Comparison of ENCODE assay signal across 23 cellular contexts in genomic region chr1:43570307-43570706, GRCh38. TPM values are rescaled to one million over a fixed set of nuclear protein-coding genes. Genes with fewer than 3 reads are reported as not detected.
DNase-seq lines count a peak whose midpoint lies in the region; ATAC-seq, FAIRE-seq and TF ChIP-seq lines count a peak whose summit lies in the region.
"Had no signal": no experiment of that assay in that cellular context is flagged by ENCODE, and none has a peak within 500 bp of the region (broad histone marks: within the 10 kb centered on the region; RNA-seq: fewer than 3 reads in every experiment).

No MANE protein-coding gene starts in this region.

- no peak overlapping the region for H2AK5ac ChIP-seq in trophoblast cell (ENCODE audit: low read length)

- TF ChIP-seq CTCF in SK-N-SH (IDR thresholded peaks at IDR 0.05) = no peak
- no peak for TF ChIP-seq CTCF in brain (conservative IDR thresholded peaks at IDR 0.05)
- TF ChIP-seq CTCF in nephron (IDR thresholded peaks at IDR 0.05; ENCODE audit: unreplicated experiment in 3 of 3) = no peak
- TF ChIP-seq CTCF in A673 (conservative IDR thresholded peaks at IDR 0.05; ENCODE audit: low read depth, low read length) = no peak

- no peak overlapping the region for H4K8ac ChIP-seq in trophoblast cell (ENCODE audit: low read depth, low read length)

- H2BK120ac ChIP-seq in trophoblast cell (ENCODE audit: insufficient read depth, low read length, poor library complexity) = no peak overlapping the region

- H3K36me3 Mint-ChIP-seq in brain (peaks cover 39% of the 10 kb centered on the region), nephron (ENCODE audit: low read depth) (peaks cover 21% of the 10 kb centered on the region)
- H3K36me3 Mint-ChIP-seq: CD4-positive, alpha-beta memory T cell had no signal

- no peaks in the 10 kb centered on the region for H3K27me3 Mint-ChIP-seq in brain
- H3K27me3 Mint-ChIP-seq in nephron (ENCODE audit: low read depth) = peaks cover 5% of the 10 kb centered on the region

- no peak overlapping the region; a peak in 1 of 4 replicates for H3K27ac ChIP-seq in SK-N-SH (ENCODE audit: low read depth in 2 of 2, low read length in 1 of 2)
- no peak overlapping the region for H3K27ac ChIP-seq in trophoblast cell (ENCODE audit: low read depth, low read length)
- no peak overlapping the region for H3K27ac ChIP-seq in A673 (ENCODE audit: low read depth, low read length, poor library complexity, severe bottlenecking)
- H3K27ac ChIP-seq: 22Rv1 had no signal

- TF ChIP-seq EP300 in SK-N-SH (IDR thresholded peaks at IDR 0.05; ENCODE audit: borderline replicate concordance in 1 of 2, low read depth in 1 of 2, low read length in 1 of 2) = no peak

- H3K79me2 ChIP-seq in SK-N-SH (ENCODE audit: insufficient read depth) = peaks cover 7% of the 10 kb centered on the region; the same call in 1 of the 2 replicates
- H3K79me2 ChIP-seq in trophoblast cell (ENCODE audit: control insufficient read depth, insufficient read depth, low read length, poor library complexity) = peaks cover 3% of the 10 kb centered on the region

- H3K9ac ChIP-seq in SK-N-SH = no peak overlapping the region
- no peak overlapping the region for H3K9ac ChIP-seq in trophoblast cell (ENCODE audit: low read length)

- H4K91ac ChIP-seq in trophoblast cell (ENCODE audit: low read depth, low read length) = no peak overlapping the region

- H3K9me3 Mint-ChIP-seq in brain = no peaks in the 10 kb centered on the region
- no peaks in the 10 kb centered on the region for H3K9me3 Mint-ChIP-seq in nephron
- H3K9me3 Mint-ChIP-seq: CD4-positive, alpha-beta memory T cell; HFFc6 had no signal

- no peaks in the 10 kb centered on the region for H3K9me2 ChIP-seq in SK-N-SH

- H3K9me3 ChIP-seq in SK-N-SH = no peaks in the 10 kb centered on the region
- no peaks in the 10 kb centered on the region for H3K9me3 ChIP-seq in trophoblast cell (ENCODE audit: insufficient read depth, low read depth, low read length)
- no peaks in the 10 kb centered on the region for H3K9me3 ChIP-seq in A673 (ENCODE audit: low read depth, low read length, poor library complexity, severe bottlenecking)
- H3K9me3 ChIP-seq: BE2C, HAP-1 had no signal

- no peaks in the 10 kb centered on the region for H3K27me3 ChIP-seq in SK-N-SH (ENCODE audit: insufficient read depth)
- no peaks in the 10 kb centered on the region for H3K27me3 ChIP-seq in trophoblast cell (ENCODE audit: insufficient read depth, low read length)
- H3K27me3 ChIP-seq in A673 (replicated peaks; ENCODE audit: insufficient read depth, low read depth, low read length, poor library complexity) = no peaks in the 10 kb centered on the region
- H3K27me3 ChIP-seq: BE2C had no signal

- POLR2A ChIA-PET in SK-N-SH (lab: Yijun Ruan, JAX) = no interaction called here
- POLR2A ChIA-PET in A673 (lab: Charles Lee; ENCODE audit: low non-redundant PET) = no interaction called here

- H3K18ac ChIP-seq in trophoblast cell (ENCODE audit: low read length) = no peak overlapping the region

- H3K4me1 Mint-ChIP-seq in brain (peaks cover 73% of the 10 kb centered on the region), nephron (peaks cover 32% of the 10 kb centered on the region)

- H3F3A ChIP-seq in SK-N-SH (replicated peaks; ENCODE audit: insufficient read depth) = no peaks in the 10 kb centered on the region

- DNase-seq in SK-N-SH (peak; percentile 50), urothelium cell line (ENCODE audit: low spot score) (no peak), trophoblast cell (no peak), A673 (ENCODE audit: low spot score) (no peak)
- DNase-seq in activated CD4-positive, alpha-beta T cell treated with anti-CD3 and anti-CD28 coated beads for 48 hours = no peak
- DNase-seq: ACHN, AML-193, BE2C, COR-L47, DMS153, DND-41, GOT3, HFFc6 had no signal

- no peak for TF ChIP-seq RAD21 in SK-N-SH (IDR thresholded peaks at IDR 0.05; ENCODE audit: low read length)

- H4K12ac ChIP-seq in trophoblast cell (ENCODE audit: low read depth, low read length) = no peak overlapping the region

- WGBS in SK-N-SH (ENCODE audit: low lambda C conversion rate) = 64% methylated on average over 5 of the region's 6 CpGs
- WGBS in trophoblast cell (ENCODE audit: extremely low coverage, insufficient coverage, insufficient read length) = no CpG with 5 or more reads among the region's 6 CpGs

- no peak overlapping the region for H2BK12ac ChIP-seq in trophoblast cell (ENCODE audit: low read length)

- H3K4ac ChIP-seq in trophoblast cell (ENCODE audit: low read depth, low read length) = no peak overlapping the region

- no peak overlapping the region for H2BK5ac ChIP-seq in trophoblast cell (ENCODE audit: low read depth, low read length, poor library complexity)

- CTCF ChIA-PET in SK-N-SH (lab: Yijun Ruan, JAX) (interaction anchor here (1.3 to 1.4 kb wide), 4 partner anchors 12 to 477 kb away, joined by 3 to 4 read pairs (median 3); no protein-coding TSS in a partner anchor), A673 (lab: Charles Lee) (no interaction called here)

- H3K4me3 Mint-ChIP-seq in brain = peak overlapping the region in 1 of 5 experiments; percentile 10
- H3K4me3 Mint-ChIP-seq in nephron = no peak overlapping the region
- H3K4me3 Mint-ChIP-seq: CD4-positive, alpha-beta memory T cell; HFFc6 had no signal

- H3K23ac ChIP-seq in trophoblast cell (ENCODE audit: low read length) = no peak overlapping the region

- intact Hi-C loops in A673 (cut with micrococcal nuclease; ENCODE audit: unreplicated experiment) = no loop called here

- H2AFZ ChIP-seq in SK-N-SH (ENCODE audit: low read depth) (no peak overlapping the region), trophoblast cell (ENCODE audit: insufficient read depth, low read length, poor library complexity) (no peak overlapping the region)

- no TSS peak for BruUV-seq in A673 (replicated peaks; lab: Mats Ljungman, UMichigan)

- H4K20me1 ChIP-seq in SK-N-SH (ENCODE audit: insufficient read depth) = no peaks in the 10 kb centered on the region

- H3K36me3 ChIP-seq in SK-N-SH (replicated peaks in 1 of 2; ENCODE audit: control insufficient read depth in 1 of 2, insufficient read depth in 2 of 2, low read length in 1 of 2) (peaks cover 3 to 14% of the 10 kb centered on the region in 2 experiments), trophoblast cell (ENCODE audit: control insufficient read depth in 1 of 2, insufficient read depth in 2 of 2, low read length in 2 of 2) (peaks cover 75 to 81% of the 10 kb centered on the region in 2 experiments), A673 (ENCODE audit: insufficient read depth, low read length, poor library complexity, severe bottlenecking) (peaks cover 24% of the 10 kb centered on the region)
- H3K36me3 ChIP-seq: BE2C had no signal

- H3K4me1 ChIP-seq in SK-N-SH (ENCODE audit: control insufficient read depth in 1 of 2, insufficient read depth in 2 of 2, low read depth in 1 of 2, low read length in 1 of 2) (peaks cover 0 to 18% of the 10 kb centered on the region in 2 experiments; a peak in 1 of 4 replicates), trophoblast cell (ENCODE audit: control insufficient read depth in 1 of 2, insufficient read depth in 2 of 2, low read length in 2 of 2) (peaks cover 7 to 9% of the 10 kb centered on the region in 2 experiments), A673 (ENCODE audit: insufficient read depth, low read length, poor library complexity, severe bottlenecking) (peaks cover 8% of the 10 kb centered on the region)
- H3K4me1 ChIP-seq: BE2C, HAP-1 had no signal

- peaks cover 6% of the 10 kb centered on the region for H3K79me1 ChIP-seq in trophoblast cell (ENCODE audit: low read length)

- ATAC-seq in SK-N-SH treated with all-trans-retinoic acid at 6 μM for 48 hours = no peak

- FAIRE-seq in urothelium cell line (lab: Jason Lieb, UNC) = peak; percentile 13
- FAIRE-seq: A204.1, G401.6, GM12892, H54 had no signal

- H3K27ac Mint-ChIP-seq in brain (peak overlapping the region; percentile 21 to 89 (median 84)), nephron (peak overlapping the region in 2 of 3 experiments; percentile 29 to 44)
- H3K27ac Mint-ChIP-seq: CD4-positive, alpha-beta memory T cell; HFFc6 had no signal

- H3K4me2 ChIP-seq in SK-N-SH = no peak overlapping the region
- H3K4me2 ChIP-seq in trophoblast cell (ENCODE audit: low read length) = no peak overlapping the region

- no peak overlapping the region for H3K14ac ChIP-seq in trophoblast cell (ENCODE audit: low read length)

- H3K4me3 ChIP-seq in SK-N-SH (ENCODE audit: low read depth in 2 of 2, low read length in 1 of 2) (no peak overlapping the region), trophoblast cell (ENCODE audit: low read depth, low read length) (no peak overlapping the region), A673 (ENCODE audit: low read depth, low read length, poor library complexity, severe bottlenecking) (no peak overlapping the region)
- H3K4me3 ChIP-seq: HAP-1 had no signal

TF ChIP-seq in SK-N-SH, 30 proteins besides CTCF, POLR2A, EP300 and RAD21 (continues in another document):
- TF ChIP-seq NRF1 (IDR thresholded peaks at IDR 0.05; ENCODE audit: low read depth, low read length) (no peak), RFX5 (IDR thresholded peaks at IDR 0.05; ENCODE audit: low read length) (no peak), USF1 (IDR thresholded peaks at IDR 0.05; ENCODE audit: borderline replicate concordance, low read depth) (no peak), TCF12 (IDR thresholded peaks at IDR 0.05) (no peak), CHD2 (IDR thresholded peaks at IDR 0.05; ENCODE audit: low read length, partially characterized antibody) (no peak)

TF ChIP-seq in SK-N-SH treated with all-trans-retinoic acid at 6 μM for 48 hours, 23 proteins besides CTCF, POLR2A, EP300 and RAD21 (continues in another document):
- TF ChIP-seq ESRRG (CRISPR knock-in tag; IDR thresholded peaks at IDR 0.05) (no peak), ISL1 (CRISPR knock-in tag; IDR thresholded peaks at IDR 0.05) (no peak), GLIS3 (CRISPR knock-in tag; IDR thresholded peaks at IDR 0.05) (no peak), ZNF8 (CRISPR knock-in tag; IDR thresholded peaks at IDR 0.05) (no peak), ZFP30 (CRISPR knock-in tag; IDR thresholded peaks at IDR 0.05) (no peak), CSRNP3 (CRISPR knock-in tag; IDR thresholded peaks at IDR 0.05) (no peak)

RNA-seq across cellular contexts. Expression of gene PTPRF, which starts 39.6 kb away (rescaled TPM):
- 67.6 and 72.7 TPM in 2 replicates for polyA plus RNA-seq in SK-N-SH (2012; rRNA removed)
- polyA plus RNA-seq in SK-N-SH (2012; cell fraction: cytosol; rRNA removed) = 36.8 and 50.6 TPM in 2 replicates
- polyA plus RNA-seq in SK-N-SH (2012; cell fraction: nucleus; rRNA removed) = 97.5 and 115 TPM in 2 replicates
- 147 TPM for polyA plus RNA-seq in brain (ENCODE audit: insufficient read depth, low read depth, low replicate concordance)
- polyA plus RNA-seq in trophoblast cell (2013) = 205 TPM in 2 replicates
- total RNA-seq in A673 (2021) = 110 and 118 TPM in 2 replicates
- total RNA-seq: CD4-positive, alpha-beta memory T cell had no signal
- polyA plus RNA-seq: CD4-positive, alpha-beta memory T cell had no signal
